ENCODE assay signal across 16 cellular contexts in genomic region chr10:103595933-103596726, GRCh38.
DNase-seq lines count a peak whose midpoint lies in the region; ATAC-seq, FAIRE-seq and TF ChIP-seq lines count a peak whose summit lies in the region.
"Had no signal": no experiment of that assay in that cellular context is flagged by ENCODE, and none has a peak within 500 bp of the region (broad histone marks: within the 10 kb centered on the region; RNA-seq: fewer than 3 reads in every experiment).

No MANE protein-coding gene starts in this region.

- H3K36me3 ChIP-seq in HepG2 (replicated peaks in 1 of 2; ENCODE audit: control insufficient read depth in 1 of 2, insufficient read depth in 2 of 2, low read length in 2 of 2) (peaks cover 0 to 8% of the 10 kb centered on the region in 2 experiments; a peak in 2 of 5 replicates), right lobe of liver (no peaks in the 10 kb centered on the region), kidney (ENCODE audit: control insufficient read depth in 1 of 2, insufficient read depth in 2 of 2, low read length in 2 of 2) (peaks cover 0 to under 1% of the 10 kb centered on the region in 2 donors)

- H3K9ac ChIP-seq in HepG2 (ENCODE audit: insufficient read depth, low read depth, low read length) (no peak overlapping the region), kidney (ENCODE audit: low read length in 2 of 2) (no peak overlapping the region)

- no peak overlapping the region for H3K4me2 ChIP-seq in HepG2 (ENCODE audit: low read depth, low read length)

- 100% methylated on average over 3 of the region's 4 CpGs for WGBS in HepG2 (ENCODE audit: low lambda C conversion rate)
- 82% methylated on average over 3 of the region's 4 CpGs for WGBS in right lobe of liver (ENCODE audit: insufficient coverage, low coverage, low lambda C conversion rate, missing lambda C conversion rate)

- no peaks in the 10 kb centered on the region for H3K79me2 ChIP-seq in HepG2 (ENCODE audit: insufficient read depth, low read length)

- no peak overlapping the region for H2AFZ ChIP-seq in HepG2 (ENCODE audit: low read length)

- TF ChIP-seq EP300 in HepG2 (IDR thresholded peaks at IDR 0.05; ENCODE audit: low read depth in 2 of 2, low read length in 2 of 2) (no peak), HepG2 (CRISPR knock-in tag; IDR thresholded peaks at IDR 0.05; ENCODE audit: borderline replicate concordance) (no peak)

- H3K4me3 ChIP-seq in HepG2 (replicated peaks in 1 of 3; ENCODE audit: insufficient read depth in 1 of 3, low read depth in 2 of 3, low read length in 3 of 3) (no peak overlapping the region), right lobe of liver (no peak overlapping the region), kidney (ENCODE audit: low read length in 2 of 2) (no peak overlapping the region)

- no peak for FAIRE-seq in HepG2 (lab: Jason Lieb, UNC)
- no peak for FAIRE-seq in kidney (lab: Jason Lieb, UNC)

- no peak overlapping the region for H3K4me3 Mint-ChIP-seq in brain
- no peak overlapping the region for H3K4me3 Mint-ChIP-seq in activated T-helper 2 cell treated with anti-CD3 and anti-CD28 coated beads, Interferon-gamma antibody, Interleukin-2, Interleukin-4, amounts not matched to agents 10 μg/mL and 5 μg/mL and 100 μg/mL, durations not matched to agents 14 hours and 24 hours and 36 hours (ENCODE audit: low read depth)
- no peak overlapping the region for H3K4me3 Mint-ChIP-seq in activated naive CD8-positive, alpha-beta T cell treated with anti-CD3 and anti-CD28 coated beads, Interleukin-2, amount 50 U/mL, for 24 hours
- H3K4me3 Mint-ChIP-seq: CD4-positive, CD25-positive, alpha-beta regulatory T cell had no signal

- 0 out of 2 replicates have a peak, but pooled peaks cover 3% of the 10 kb centered on the region for H4K20me1 ChIP-seq in HepG2 (ENCODE audit: insufficient read depth, low read length)

- H3K27ac Mint-ChIP-seq in brain: peak overlapping the region in 4 of 5 experiments; percentile 35 to 68 (median 57)
- H3K27ac Mint-ChIP-seq in activated T-helper 2 cell treated with anti-CD3 and anti-CD28 coated beads, Interferon-gamma antibody, Interleukin-2, Interleukin-4, amounts not matched to agents 10 μg/mL and 5 μg/mL and 100 μg/mL, durations not matched to agents 14 hours and 24 hours and 36 hours: no peak overlapping the region
- no peak overlapping the region for H3K27ac Mint-ChIP-seq in activated naive CD8-positive, alpha-beta T cell treated with anti-CD3 and anti-CD28 coated beads, Interleukin-2, amount 50 U/mL, for 24 hours
- H3K27ac Mint-ChIP-seq: CD4-positive, CD25-positive, alpha-beta regulatory T cell had no signal

- CTCF ChIA-PET in HepG2 (lab: Yijun Ruan, JAX; ENCODE audit: low intra/inter-chr PET ratio, low total read pairs): no interaction called here

- H3K9me3 ChIP-seq in HepG2 (ENCODE audit: low read length) (no peaks in the 10 kb centered on the region), right lobe of liver (no peaks in the 10 kb centered on the region), kidney (ENCODE audit: control insufficient read depth in 1 of 2, low read length in 2 of 2) (no peaks in the 10 kb centered on the region)
- H3K9me3 ChIP-seq: Caco-2 had no signal

- H3K4me1 Mint-ChIP-seq in brain: peaks cover 24% of the 10 kb centered on the region
- no peaks in the 10 kb centered on the region for H3K4me1 Mint-ChIP-seq in activated T-helper 2 cell treated with anti-CD3 and anti-CD28 coated beads, Interferon-gamma antibody, Interleukin-2, Interleukin-4, amounts not matched to agents 10 μg/mL and 5 μg/mL and 100 μg/mL, durations not matched to agents 14 hours and 24 hours and 36 hours (ENCODE audit: low read depth)
- no peaks in the 10 kb centered on the region for H3K4me1 Mint-ChIP-seq in activated naive CD8-positive, alpha-beta T cell treated with anti-CD3 and anti-CD28 coated beads, Interleukin-2, amount 50 U/mL, for 24 hours
- H3K4me1 Mint-ChIP-seq: CD4-positive, CD25-positive, alpha-beta regulatory T cell had no signal

- H3K36me3 Mint-ChIP-seq in brain: peaks cover 4% of the 10 kb centered on the region
- no peaks in the 10 kb centered on the region for H3K36me3 Mint-ChIP-seq in activated T-helper 2 cell treated with anti-CD3 and anti-CD28 coated beads, Interferon-gamma antibody, Interleukin-2, Interleukin-4, amounts not matched to agents 10 μg/mL and 5 μg/mL and 100 μg/mL, durations not matched to agents 14 hours and 24 hours and 36 hours (ENCODE audit: low read depth)
- no peaks in the 10 kb centered on the region for H3K36me3 Mint-ChIP-seq in activated naive CD8-positive, alpha-beta T cell treated with anti-CD3 and anti-CD28 coated beads, Interleukin-2, amount 50 U/mL, for 24 hours (ENCODE audit: low read depth)
- H3K36me3 Mint-ChIP-seq: CD4-positive, CD25-positive, alpha-beta regulatory T cell had no signal

- POLR2A ChIA-PET in HepG2 (lab: Yijun Ruan, JAX): no interaction called here

- BruUV-seq in HepG2 (replicated peaks; lab: Mats Ljungman, UMichigan): no TSS peak

- intact Hi-C loops in HepG2 (cut with micrococcal nuclease; ENCODE audit: unreplicated experiment) (loop anchor here (10.0 kb wide), 1 partner anchor 111 kb away; no protein-coding TSS in a partner anchor), right lobe of liver (cut with DNase I) (no loop called here), kidney (cut with DNase I) (no loop called here)
- intact Hi-C loops in activated T-helper 2 cell treated with anti-CD3 and anti-CD28 coated beads, Interferon-gamma antibody, Interleukin-2, Interleukin-4, amounts not matched to agents 10 μg/mL and 5 μg/mL and 100 μg/mL, durations not matched to agents 14 hours and 24 hours and 36 hours (cut with micrococcal nuclease): no loop called here

- TF ChIP-seq CTCF in HepG2 (CRISPR knock-in tag; IDR thresholded peaks at IDR 0.05): no peak
- TF ChIP-seq CTCF in right lobe of liver (IDR thresholded peaks at IDR 0.05): no peak
- no peak for TF ChIP-seq CTCF in brain (conservative IDR thresholded peaks at IDR 0.05)
- TF ChIP-seq CTCF in kidney (IDR thresholded peaks at IDR 0.05; ENCODE audit: borderline replicate concordance, extremely low read depth, insufficient read depth): no peak

- peaks cover 3% of the 10 kb centered on the region for H3K27me3 Mint-ChIP-seq in brain
- no peaks in the 10 kb centered on the region for H3K27me3 Mint-ChIP-seq in activated T-helper 2 cell treated with anti-CD3 and anti-CD28 coated beads, Interferon-gamma antibody, Interleukin-2, Interleukin-4, amounts not matched to agents 10 μg/mL and 5 μg/mL and 100 μg/mL, durations not matched to agents 14 hours and 24 hours and 36 hours (ENCODE audit: low read depth)
- H3K27me3 Mint-ChIP-seq in activated naive CD8-positive, alpha-beta T cell treated with anti-CD3 and anti-CD28 coated beads, Interleukin-2, amount 50 U/mL, for 24 hours: no peaks in the 10 kb centered on the region
- H3K27me3 Mint-ChIP-seq: CD4-positive, CD25-positive, alpha-beta regulatory T cell had no signal

- ATAC-seq in HepG2: no peak
- no peak for ATAC-seq in right lobe of liver
- ATAC-seq in activated naive CD8-positive, alpha-beta T cell treated with anti-CD3 and anti-CD28 coated beads, Interleukin-2, amount 50 U/mL, for 24 hours: no peak

- H3K27ac ChIP-seq in HepG2 (ENCODE audit: extremely low read length, insufficient read depth, low read length): no peak overlapping the region
- no peak overlapping the region for H3K27ac ChIP-seq in right lobe of liver
- H3K27ac ChIP-seq in kidney (ENCODE audit: low read depth in 2 of 2, low read length in 2 of 2): no peak overlapping the region

- H3K27me3 ChIP-seq in HepG2 (ENCODE audit: control insufficient read depth in 1 of 2, insufficient read depth in 2 of 2, low read length in 2 of 2) (no peaks in the 10 kb centered on the region; a peak in 1 of 5 replicates), right lobe of liver (no peaks in the 10 kb centered on the region)

- in situ Hi-C loops in HepG2 (cut with HindIII; ENCODE audit: extremely low pct_ligation_motif_present, low pct_unique_long_range_greater_than_20kb): loop anchor here (5.0 kb wide), 1 partner anchor 71 kb away; no protein-coding TSS in a partner anchor

- H3K4me1 ChIP-seq in HepG2 (ENCODE audit: insufficient read depth, low read length) (no peaks in the 10 kb centered on the region), right lobe of liver (no peaks in the 10 kb centered on the region), kidney (ENCODE audit: control insufficient read depth in 1 of 2, insufficient read depth in 1 of 2, low read depth in 1 of 2, low read length in 2 of 2) (no peaks in the 10 kb centered on the region)
- H3K4me1 ChIP-seq: Caco-2 had no signal

- TF ChIP-seq RAD21 in HepG2 (CRISPR knock-in tag; IDR thresholded peaks at IDR 0.05): no peak

- H3K9me3 Mint-ChIP-seq in brain: no peaks in the 10 kb centered on the region
- no peaks in the 10 kb centered on the region for H3K9me3 Mint-ChIP-seq in activated T-helper 2 cell treated with anti-CD3 and anti-CD28 coated beads, Interferon-gamma antibody, Interleukin-2, Interleukin-4, amounts not matched to agents 10 μg/mL and 5 μg/mL and 100 μg/mL, durations not matched to agents 14 hours and 24 hours and 36 hours
- no peaks in the 10 kb centered on the region for H3K9me3 Mint-ChIP-seq in activated naive CD8-positive, alpha-beta T cell treated with anti-CD3 and anti-CD28 coated beads, Interleukin-2, amount 50 U/mL, for 24 hours

- no peak for DNase-seq in HepG2 (ENCODE audit: low spot score)
- DNase-seq in right lobe of liver: no peak
- peak; percentile 77 for DNase-seq in NCI-H1694 (lab: John Stamatoyannopoulos, UW)
- DNase-seq in activated T-helper 2 cell treated with anti-CD3 and anti-CD28 coated beads, Interferon-gamma antibody, Interleukin-2, Interleukin-4, amounts not matched to agents 10 μg/mL and 5 μg/mL and 100 μg/mL, durations not matched to agents 14 hours and 24 hours and 36 hours (ENCODE audit: low spot score): no peak
- DNase-seq in kidney: no peak
- DNase-seq in activated naive CD8-positive, alpha-beta T cell treated with anti-CD3 and anti-CD28 coated beads, Interleukin-2, amount 50 U/mL, for 24 hours: no peak
- DNase-seq: ACHN; Caco-2; CD4-positive, CD25-positive, alpha-beta regulatory T cell; DMS53; HCEC 1CT; KG1; NCI-H1048; NK-92 treated with Interleukin-12 subunit alpha and Interleukin-12 subunit beta, amount 100 ng/mL, for 24 hours; SIG-M5 had no signal

- TF ChIP-seq POLR2A in HepG2 (IDR thresholded peaks at IDR 0.05; ENCODE audit: insufficient read depth in 1 of 2, low read depth in 2 of 2, low read length in 2 of 2): no peak
- TF ChIP-seq POLR2A in right lobe of liver (IDR thresholded peaks at IDR 0.05): no peak

TF ChIP-seq in HepG2, 621 proteins besides CTCF, POLR2A, EP300 and RAD21 (continues in another document):
- peak; percentile 88 for TF ChIP-seq RBM22 (optimal IDR thresholded peaks at IDR 0.05; ENCODE audit: low read length)
- TF ChIP-seq TFAP4 (IDR thresholded peaks at IDR 0.05; ENCODE audit: borderline replicate concordance, low read depth): no peak
- TF ChIP-seq TRIM24 (CRISPR knock-in tag; IDR thresholded peaks at IDR 0.05): no peak

Comparison
In these comparisons a context has a peak if more than half of its experiments do, and no peak if none do; other contexts are left out.
1. H3K27ac Mint-ChIP-seq: peak in brain (4 of 5); none in activated T-helper 2 cell treated with anti-CD3 and anti-CD28 coated beads, Interferon-gamma antibody, Interleukin-2, Interleukin-4, amounts not matched to agents 10 μg/mL and 5 μg/mL and 100 μg/mL, durations not matched to agents 14 hours and 24 hours and 36 hours (single experiment) and activated naive CD8-positive, alpha-beta T cell treated with anti-CD3 and anti-CD28 coated beads, Interleukin-2, amount 50 U/mL, for 24 hours (single experiment).